8 cellular contexts compared by ENCODE assay signal in the genomic region with DNA sequence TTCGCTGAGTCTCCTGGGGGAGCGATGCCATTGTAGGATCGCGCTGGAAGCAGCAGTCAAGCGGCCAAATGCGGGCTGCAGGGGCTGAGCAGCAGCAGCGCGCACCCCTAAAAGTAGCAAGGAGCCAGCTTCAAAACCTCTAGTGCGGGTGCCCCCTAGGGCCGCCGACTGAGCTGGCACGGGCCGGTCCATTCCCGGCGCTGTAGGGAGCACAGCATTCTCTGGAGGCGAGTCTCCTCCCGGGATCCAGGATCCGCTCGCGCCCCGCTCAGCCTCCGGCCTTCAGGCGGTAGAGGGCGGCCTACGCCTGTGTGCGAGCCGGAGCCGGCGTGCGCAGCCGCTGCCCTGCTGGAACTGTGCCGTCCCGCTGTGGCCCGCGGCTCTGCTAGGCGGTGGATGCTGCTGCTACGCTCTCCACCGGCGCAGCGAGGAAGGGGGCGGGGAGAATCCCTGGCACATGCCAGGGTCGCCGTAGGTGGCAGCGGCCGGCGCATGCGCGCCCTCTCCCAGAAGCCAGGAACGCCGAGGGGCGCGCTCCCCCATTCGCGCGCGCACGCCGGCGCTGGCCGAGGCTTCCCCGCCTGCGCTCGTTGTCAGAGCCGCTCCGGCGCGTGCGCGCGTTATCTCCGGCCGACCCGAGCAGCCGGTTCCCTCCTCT. TPM values are rescaled to one million over a fixed set of nuclear protein-coding genes. Genes with fewer than 3 reads are reported as not detected.
DNase-seq lines count a peak whose midpoint lies in the region; ATAC-seq and TF ChIP-seq lines count a peak whose summit lies in the region.

A gene (plus strand): TSS at position 542 of the 658 bp plus-strand sequence. CDS start 148,834 bp downstream, outside the sequence.

- DNase-seq in COR-L47 (lab: John Stamatoyannopoulos, UW): peak; percentile 96
- peak; percentile 88 for DNase-seq in GM20000 (ENCODE audit: low spot score)
- DNase-seq in HT-29 (ENCODE audit: low spot score): peak; percentile 81
- DNase-seq in NK-92 (lab: John Stamatoyannopoulos, UW; ENCODE audit: unreplicated experiment): peak; percentile 76
- peak; percentile 96 for DNase-seq in activated CD8-positive, alpha-beta memory T cell treated with anti-CD3 and anti-CD28 coated beads for 24 hours
- peak; percentile 90 for DNase-seq in effector CD4-positive, alpha-beta T cell
- DNase-seq in lung (ENCODE audit: low spot score): peak; percentile 95
- peak; percentile 90 to 94 (median 93) for DNase-seq in stimulated activated CD4-positive, alpha-beta T cell treated with anti-CD3 and anti-CD28 coated beads, TNF-alpha, amount 100 ng/mL, for 4 hours (ENCODE audit: low read depth in 3 of 3)

- WGBS in lung, 2 donors: 0 to 1% methylated on average over 65 to 74 of the region's 74 CpGs

- peak; percentile 90 for ATAC-seq in lung (ENCODE audit: insufficient read depth, low FRiP score)

- TF ChIP-seq CTCF in GM20000 (IDR thresholded peaks at IDR 0.05; ENCODE audit: extremely low read depth, missing control alignments): peak; percentile 57
- peak; percentile 35 for TF ChIP-seq CTCF in lung (IDR thresholded peaks at IDR 0.05; ENCODE audit: control extremely low read depth, extremely low read depth)

- peak within 1 kb of the TSS; percentile 78 for H3K4me3 ChIP-seq in lung

- H3K36me3 ChIP-seq in lung (ENCODE audit: control insufficient read depth in 2 of 2, insufficient read depth in 2 of 2, low read length in 2 of 2): no peaks in the 10 kb centered on the region

- H3K4me1 ChIP-seq in lung (ENCODE audit: control insufficient read depth in 2 of 2, insufficient read depth in 2 of 2, low read length in 2 of 2): peaks cover 0 to 5% of the 10 kb centered on the region in 2 donors

- no peaks in the 10 kb centered on the region for H3K27me3 ChIP-seq in lung (ENCODE audit: control insufficient read depth, insufficient read depth)

- H3K27ac ChIP-seq in lung (ENCODE audit: low read depth in 1 of 2, low read length in 1 of 2): peak within 1 kb of the TSS; percentile 85 to 98

- no peaks in the 10 kb centered on the region for H3K9me3 ChIP-seq in lung (ENCODE audit: control insufficient read depth in 2 of 2, insufficient read depth in 1 of 2, low read length in 1 of 2)

RNA-seq across cellular contexts. Expression of the gene that starts here (rescaled TPM):
- total RNA-seq in HT-29 (2014; rRNA removed; shearing (Covaris generic)): 2.8 and 2.9 TPM in 2 replicates
- 10 to 100 TPM; 34.7 to 98.5 TPM for total RNA-seq in lung
- 10 to 100 TPM in 1 of 2 donors, 1 to 10 TPM in 1; 9.9 to 16.9 TPM for polyA plus RNA-seq in lung

Comparison
In these comparisons a context has a peak if more than half of its experiments do, and no peak if none do; other contexts are left out.
1. Peak in every context shown above with its lines: DNase-seq, ATAC-seq, H3K4me3 ChIP-seq and H3K27ac ChIP-seq.